2 cellular contexts compared by ENCODE assay signal in the genomic region with DNA sequence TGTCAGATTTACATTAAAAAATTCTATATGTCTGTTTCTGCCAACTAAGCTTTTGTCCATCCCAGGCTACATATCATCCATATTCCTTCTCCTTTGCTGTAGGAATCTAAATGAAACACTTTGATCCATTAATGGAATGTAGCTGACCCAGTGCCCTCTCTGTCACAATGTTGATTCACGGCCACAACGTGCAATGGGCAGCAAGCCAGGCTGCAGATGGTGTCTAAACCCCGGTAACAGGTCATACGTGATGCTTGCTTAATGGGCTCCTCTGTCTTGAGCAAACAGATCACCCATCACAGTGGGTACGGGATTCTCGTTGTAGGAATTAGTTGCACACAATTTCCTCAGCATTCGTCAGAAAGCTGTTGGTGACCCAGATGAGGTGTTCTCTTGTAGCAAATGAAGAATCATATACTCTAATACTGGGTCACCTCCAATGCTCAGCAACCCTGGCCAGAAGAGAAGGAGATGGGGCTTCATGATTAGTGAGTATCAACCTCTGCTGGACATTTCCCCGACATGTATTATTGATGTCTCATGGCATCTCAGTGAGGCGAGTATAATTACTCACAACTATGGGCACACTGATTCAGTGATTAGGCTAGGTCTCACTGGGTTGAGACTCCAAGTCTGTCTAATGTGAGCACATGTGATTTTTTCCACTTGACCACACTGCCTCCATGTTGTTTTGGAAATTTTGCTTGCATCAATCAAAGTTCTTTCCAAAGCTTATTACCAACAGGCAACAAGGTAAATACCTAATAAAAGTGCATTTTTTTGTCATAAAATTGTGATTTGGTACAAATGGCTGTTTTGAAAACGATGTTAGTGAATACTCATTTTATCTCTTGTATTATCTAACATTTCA.
TF ChIP-seq lines count a peak whose summit lies in the region.

No MANE protein-coding gene starts in this region.

TF ChIP-seq in SK-N-SH treated with all-trans-retinoic acid at 6 μM for 48 hours, 23 proteins besides CTCF, POLR2A, EP300 and RAD21 (continued from another document and continues in another):
- TF ChIP-seq, protein P1, sequence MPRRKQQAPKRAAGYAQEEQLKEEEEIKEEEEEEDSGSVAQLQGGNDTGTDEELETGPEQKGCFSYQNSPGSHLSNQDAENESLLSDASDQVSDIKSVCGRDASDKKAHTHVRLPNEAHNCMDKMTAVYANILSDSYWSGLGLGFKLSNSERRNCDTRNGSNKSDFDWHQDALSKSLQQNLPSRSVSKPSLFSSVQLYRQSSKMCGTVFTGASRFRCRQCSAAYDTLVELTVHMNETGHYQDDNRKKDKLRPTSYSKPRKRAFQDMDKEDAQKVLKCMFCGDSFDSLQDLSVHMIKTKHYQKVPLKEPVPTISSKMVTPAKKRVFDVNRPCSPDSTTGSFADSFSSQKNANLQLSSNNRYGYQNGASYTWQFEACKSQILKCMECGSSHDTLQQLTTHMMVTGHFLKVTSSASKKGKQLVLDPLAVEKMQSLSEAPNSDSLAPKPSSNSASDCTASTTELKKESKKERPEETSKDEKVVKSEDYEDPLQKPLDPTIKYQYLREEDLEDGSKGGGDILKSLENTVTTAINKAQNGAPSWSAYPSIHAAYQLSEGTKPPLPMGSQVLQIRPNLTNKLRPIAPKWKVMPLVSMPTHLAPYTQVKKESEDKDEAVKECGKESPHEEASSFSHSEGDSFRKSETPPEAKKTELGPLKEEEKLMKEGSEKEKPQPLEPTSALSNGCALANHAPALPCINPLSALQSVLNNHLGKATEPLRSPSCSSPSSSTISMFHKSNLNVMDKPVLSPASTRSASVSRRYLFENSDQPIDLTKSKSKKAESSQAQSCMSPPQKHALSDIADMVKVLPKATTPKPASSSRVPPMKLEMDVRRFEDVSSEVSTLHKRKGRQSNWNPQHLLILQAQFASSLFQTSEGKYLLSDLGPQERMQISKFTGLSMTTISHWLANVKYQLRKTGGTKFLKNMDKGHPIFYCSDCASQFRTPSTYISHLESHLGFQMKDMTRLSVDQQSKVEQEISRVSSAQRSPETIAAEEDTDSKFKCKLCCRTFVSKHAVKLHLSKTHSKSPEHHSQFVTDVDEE (CRISPR knock-in tag; IDR thresholded peaks at IDR 0.05): no peak
- TF ChIP-seq OSR1 (CRISPR knock-in tag; IDR thresholded peaks at IDR 0.05) (no peak), TCF4 (CRISPR knock-in tag; IDR thresholded peaks at IDR 0.05; ENCODE audit: borderline replicate concordance) (no peak), RARB (CRISPR knock-in tag; IDR thresholded peaks at IDR 0.05) (no peak), TOX (CRISPR knock-in tag; IDR thresholded peaks at IDR 0.05; ENCODE audit: borderline replicate concordance) (no peak), GLIS3 (CRISPR knock-in tag; IDR thresholded peaks at IDR 0.05) (no peak), ZFP3 (CRISPR knock-in tag; IDR thresholded peaks at IDR 0.05) (0 out of 2 replicates have a peak, but pooled peaks have one; percentile 36), ZFP30 (CRISPR knock-in tag; IDR thresholded peaks at IDR 0.05) (no peak), SNAI2 (CRISPR knock-in tag; IDR thresholded peaks at IDR 0.05) (no peak), BACH2 (CRISPR knock-in tag; IDR thresholded peaks at IDR 0.05; ENCODE audit: borderline replicate concordance) (no peak), ZNF70 (CRISPR knock-in tag; IDR thresholded peaks at IDR 0.05) (no peak), ZNF8 (CRISPR knock-in tag; IDR thresholded peaks at IDR 0.05) (no peak), ZNF565 (CRISPR knock-in tag; conservative IDR thresholded peaks at IDR 0.05; ENCODE audit: low read depth) (no peak)
- TF ChIP-seq, protein P2, sequence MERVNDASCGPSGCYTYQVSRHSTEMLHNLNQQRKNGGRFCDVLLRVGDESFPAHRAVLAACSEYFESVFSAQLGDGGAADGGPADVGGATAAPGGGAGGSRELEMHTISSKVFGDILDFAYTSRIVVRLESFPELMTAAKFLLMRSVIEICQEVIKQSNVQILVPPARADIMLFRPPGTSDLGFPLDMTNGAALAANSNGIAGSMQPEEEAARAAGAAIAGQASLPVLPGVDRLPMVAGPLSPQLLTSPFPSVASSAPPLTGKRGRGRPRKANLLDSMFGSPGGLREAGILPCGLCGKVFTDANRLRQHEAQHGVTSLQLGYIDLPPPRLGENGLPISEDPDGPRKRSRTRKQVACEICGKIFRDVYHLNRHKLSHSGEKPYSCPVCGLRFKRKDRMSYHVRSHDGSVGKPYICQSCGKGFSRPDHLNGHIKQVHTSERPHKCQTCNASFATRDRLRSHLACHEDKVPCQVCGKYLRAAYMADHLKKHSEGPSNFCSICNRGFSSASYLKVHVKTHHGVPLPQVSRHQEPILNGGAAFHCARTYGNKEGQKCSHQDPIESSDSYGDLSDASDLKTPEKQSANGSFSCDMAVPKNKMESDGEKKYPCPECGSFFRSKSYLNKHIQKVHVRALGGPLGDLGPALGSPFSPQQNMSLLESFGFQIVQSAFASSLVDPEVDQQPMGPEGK (CRISPR knock-in tag; IDR thresholded peaks at IDR 0.05; ENCODE audit: borderline replicate concordance): no peak
- TF ChIP-seq, protein P3, sequence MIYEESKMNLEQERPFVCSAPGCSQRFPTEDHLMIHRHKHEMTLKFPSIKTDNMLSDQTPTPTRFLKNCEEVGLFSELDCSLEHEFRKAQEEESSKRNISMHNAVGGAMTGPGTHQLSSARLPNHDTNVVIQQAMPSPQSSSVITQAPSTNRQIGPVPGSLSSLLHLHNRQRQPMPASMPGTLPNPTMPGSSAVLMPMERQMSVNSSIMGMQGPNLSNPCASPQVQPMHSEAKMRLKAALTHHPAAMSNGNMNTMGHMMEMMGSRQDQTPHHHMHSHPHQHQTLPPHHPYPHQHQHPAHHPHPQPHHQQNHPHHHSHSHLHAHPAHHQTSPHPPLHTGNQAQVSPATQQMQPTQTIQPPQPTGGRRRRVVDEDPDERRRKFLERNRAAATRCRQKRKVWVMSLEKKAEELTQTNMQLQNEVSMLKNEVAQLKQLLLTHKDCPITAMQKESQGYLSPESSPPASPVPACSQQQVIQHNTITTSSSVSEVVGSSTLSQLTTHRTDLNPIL (CRISPR knock-in tag; IDR thresholded peaks at IDR 0.05; ENCODE audit: low read depth): no peak
- TF ChIP-seq, protein P4, sequence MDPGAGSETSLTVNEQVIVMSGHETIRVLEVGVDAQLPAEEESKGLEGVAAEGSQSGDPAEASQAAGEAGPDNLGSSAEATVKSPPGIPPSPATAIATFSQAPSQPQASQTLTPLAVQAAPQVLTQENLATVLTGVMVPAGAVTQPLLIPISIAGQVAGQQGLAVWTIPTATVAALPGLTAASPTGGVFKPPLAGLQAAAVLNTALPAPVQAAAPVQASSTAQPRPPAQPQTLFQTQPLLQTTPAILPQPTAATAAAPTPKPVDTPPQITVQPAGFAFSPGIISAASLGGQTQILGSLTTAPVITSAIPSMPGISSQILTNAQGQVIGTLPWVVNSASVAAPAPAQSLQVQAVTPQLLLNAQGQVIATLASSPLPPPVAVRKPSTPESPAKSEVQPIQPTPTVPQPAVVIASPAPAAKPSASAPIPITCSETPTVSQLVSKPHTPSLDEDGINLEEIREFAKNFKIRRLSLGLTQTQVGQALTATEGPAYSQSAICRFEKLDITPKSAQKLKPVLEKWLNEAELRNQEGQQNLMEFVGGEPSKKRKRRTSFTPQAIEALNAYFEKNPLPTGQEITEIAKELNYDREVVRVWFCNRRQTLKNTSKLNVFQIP (CRISPR knock-in tag; IDR thresholded peaks at IDR 0.05; ENCODE audit: borderline replicate concordance, low read depth): no peak

TF ChIP-seq in SK-N-SH, 30 proteins besides CTCF, POLR2A, EP300 and RAD21 (continued from another document):
- TF ChIP-seq, protein P5, sequence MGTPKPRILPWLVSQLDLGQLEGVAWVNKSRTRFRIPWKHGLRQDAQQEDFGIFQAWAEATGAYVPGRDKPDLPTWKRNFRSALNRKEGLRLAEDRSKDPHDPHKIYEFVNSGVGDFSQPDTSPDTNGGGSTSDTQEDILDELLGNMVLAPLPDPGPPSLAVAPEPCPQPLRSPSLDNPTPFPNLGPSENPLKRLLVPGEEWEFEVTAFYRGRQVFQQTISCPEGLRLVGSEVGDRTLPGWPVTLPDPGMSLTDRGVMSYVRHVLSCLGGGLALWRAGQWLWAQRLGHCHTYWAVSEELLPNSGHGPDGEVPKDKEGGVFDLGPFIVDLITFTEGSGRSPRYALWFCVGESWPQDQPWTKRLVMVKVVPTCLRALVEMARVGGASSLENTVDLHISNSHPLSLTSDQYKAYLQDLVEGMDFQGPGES (IDR thresholded peaks at IDR 0.05; ENCODE audit: low read depth, low read length): no peak
- TF ChIP-seq RXRA (IDR thresholded peaks at IDR 0.05; ENCODE audit: borderline replicate concordance, low read depth): no peak
- no peak for TF ChIP-seq GATA2 (CRISPR knock-in tag; IDR thresholded peaks at IDR 0.05)
- no peak for TF ChIP-seq CHD2 (IDR thresholded peaks at IDR 0.05; ENCODE audit: low read length, partially characterized antibody)
- TF ChIP-seq FOXM1 (IDR thresholded peaks at IDR 0.05; ENCODE audit: low read depth): no peak
- TF ChIP-seq, protein P6, sequence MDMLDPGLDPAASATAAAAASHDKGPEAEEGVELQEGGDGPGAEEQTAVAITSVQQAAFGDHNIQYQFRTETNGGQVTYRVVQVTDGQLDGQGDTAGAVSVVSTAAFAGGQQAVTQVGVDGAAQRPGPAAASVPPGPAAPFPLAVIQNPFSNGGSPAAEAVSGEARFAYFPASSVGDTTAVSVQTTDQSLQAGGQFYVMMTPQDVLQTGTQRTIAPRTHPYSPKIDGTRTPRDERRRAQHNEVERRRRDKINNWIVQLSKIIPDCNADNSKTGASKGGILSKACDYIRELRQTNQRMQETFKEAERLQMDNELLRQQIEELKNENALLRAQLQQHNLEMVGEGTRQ (IDR thresholded peaks at IDR 0.05; ENCODE audit: borderline replicate concordance, low read depth, low read length): no peak
- TF ChIP-seq ELF1 (IDR thresholded peaks at IDR 0.05): no peak
- TF ChIP-seq, protein P7, sequence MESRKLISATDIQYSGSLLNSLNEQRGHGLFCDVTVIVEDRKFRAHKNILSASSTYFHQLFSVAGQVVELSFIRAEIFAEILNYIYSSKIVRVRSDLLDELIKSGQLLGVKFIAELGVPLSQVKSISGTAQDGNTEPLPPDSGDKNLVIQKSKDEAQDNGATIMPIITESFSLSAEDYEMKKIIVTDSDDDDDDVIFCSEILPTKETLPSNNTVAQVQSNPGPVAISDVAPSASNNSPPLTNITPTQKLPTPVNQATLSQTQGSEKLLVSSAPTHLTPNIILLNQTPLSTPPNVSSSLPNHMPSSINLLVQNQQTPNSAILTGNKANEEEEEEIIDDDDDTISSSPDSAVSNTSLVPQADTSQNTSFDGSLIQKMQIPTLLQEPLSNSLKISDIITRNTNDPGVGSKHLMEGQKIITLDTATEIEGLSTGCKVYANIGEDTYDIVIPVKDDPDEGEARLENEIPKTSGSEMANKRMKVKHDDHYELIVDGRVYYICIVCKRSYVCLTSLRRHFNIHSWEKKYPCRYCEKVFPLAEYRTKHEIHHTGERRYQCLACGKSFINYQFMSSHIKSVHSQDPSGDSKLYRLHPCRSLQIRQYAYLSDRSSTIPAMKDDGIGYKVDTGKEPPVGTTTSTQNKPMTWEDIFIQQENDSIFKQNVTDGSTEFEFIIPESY (IDR thresholded peaks at IDR 0.05; ENCODE audit: borderline replicate concordance, low read depth): no peak
- no peak for TF ChIP-seq RFX5 (IDR thresholded peaks at IDR 0.05; ENCODE audit: low read length)
- TF ChIP-seq, protein P8, sequence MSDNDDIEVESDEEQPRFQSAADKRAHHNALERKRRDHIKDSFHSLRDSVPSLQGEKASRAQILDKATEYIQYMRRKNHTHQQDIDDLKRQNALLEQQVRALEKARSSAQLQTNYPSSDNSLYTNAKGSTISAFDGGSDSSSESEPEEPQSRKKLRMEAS (IDR thresholded peaks at IDR 0.05; ENCODE audit: low read depth): no peak
- no peak for TF ChIP-seq TAF1 (IDR thresholded peaks at IDR 0.05; ENCODE audit: borderline replicate concordance, low read depth, low read length)
- TF ChIP-seq MXI1 (IDR thresholded peaks at IDR 0.05; ENCODE audit: low read depth, low read length): no peak
- TF ChIP-seq JUND (IDR thresholded peaks at IDR 0.05): no peak
- TF ChIP-seq, protein P9, sequence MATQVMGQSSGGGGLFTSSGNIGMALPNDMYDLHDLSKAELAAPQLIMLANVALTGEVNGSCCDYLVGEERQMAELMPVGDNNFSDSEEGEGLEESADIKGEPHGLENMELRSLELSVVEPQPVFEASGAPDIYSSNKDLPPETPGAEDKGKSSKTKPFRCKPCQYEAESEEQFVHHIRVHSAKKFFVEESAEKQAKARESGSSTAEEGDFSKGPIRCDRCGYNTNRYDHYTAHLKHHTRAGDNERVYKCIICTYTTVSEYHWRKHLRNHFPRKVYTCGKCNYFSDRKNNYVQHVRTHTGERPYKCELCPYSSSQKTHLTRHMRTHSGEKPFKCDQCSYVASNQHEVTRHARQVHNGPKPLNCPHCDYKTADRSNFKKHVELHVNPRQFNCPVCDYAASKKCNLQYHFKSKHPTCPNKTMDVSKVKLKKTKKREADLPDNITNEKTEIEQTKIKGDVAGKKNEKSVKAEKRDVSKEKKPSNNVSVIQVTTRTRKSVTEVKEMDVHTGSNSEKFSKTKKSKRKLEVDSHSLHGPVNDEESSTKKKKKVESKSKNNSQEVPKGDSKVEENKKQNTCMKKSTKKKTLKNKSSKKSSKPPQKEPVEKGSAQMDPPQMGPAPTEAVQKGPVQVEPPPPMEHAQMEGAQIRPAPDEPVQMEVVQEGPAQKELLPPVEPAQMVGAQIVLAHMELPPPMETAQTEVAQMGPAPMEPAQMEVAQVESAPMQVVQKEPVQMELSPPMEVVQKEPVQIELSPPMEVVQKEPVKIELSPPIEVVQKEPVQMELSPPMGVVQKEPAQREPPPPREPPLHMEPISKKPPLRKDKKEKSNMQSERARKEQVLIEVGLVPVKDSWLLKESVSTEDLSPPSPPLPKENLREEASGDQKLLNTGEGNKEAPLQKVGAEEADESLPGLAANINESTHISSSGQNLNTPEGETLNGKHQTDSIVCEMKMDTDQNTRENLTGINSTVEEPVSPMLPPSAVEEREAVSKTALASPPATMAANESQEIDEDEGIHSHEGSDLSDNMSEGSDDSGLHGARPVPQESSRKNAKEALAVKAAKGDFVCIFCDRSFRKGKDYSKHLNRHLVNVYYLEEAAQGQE (IDR thresholded peaks at IDR 0.05; ENCODE audit: low read depth, low read length): no peak
- no peak for TF ChIP-seq SMC3 (IDR thresholded peaks at IDR 0.05; ENCODE audit: low read depth, low read length)
TF ChIP-seq in SK-N-SH: peak in this region for 0.
